ENCODE assay signal across 12 cellular contexts in genomic region chr11:123438191-123438627, GRCh38. TPM values are rescaled to one million over a fixed set of nuclear protein-coding genes. Genes with fewer than 3 reads are reported as not detected.
A peak's percentile ranks its signal among the peaks of the same experiment; 100 is the strongest.
DNase-seq lines count a peak whose midpoint lies in the region; ATAC-seq lines count a peak whose summit lies in the region.
"Had no signal": no experiment of that assay in that cellular context is flagged by ENCODE, and none has a peak within 500 bp of the region (broad histone marks: within the 10 kb centered on the region; RNA-seq: fewer than 3 reads in every experiment).

No MANE protein-coding gene starts in this region.

- H3K9me3 ChIP-seq in T-helper 17 cell (ENCODE audit: control insufficient read depth, low read length, poor library complexity, severe bottlenecking) = no peaks in the 10 kb centered on the region

- DNase-seq in activated naive CD4-positive, alpha-beta T cell treated with anti-CD3 and anti-CD28 coated beads, Interleukin-2, amount 50 U/mL, for 72 hours (ENCODE audit: low spot score in 2 of 2) = no peak
- no peak for DNase-seq in activated naive CD4-positive, alpha-beta T cell (lab: John Stamatoyannopoulos, UW)
- no peak for DNase-seq in T-helper 17 cell
- no peak for DNase-seq in stimulated activated naive CD8-positive, alpha-beta T cell treated with anti-CD3 and anti-CD28 coated beads, Interleukin-15, amount 100 ng/mL, for 72 hours
- DNase-seq in NCI-H2227 treated with DMSO at 0.1 percent for 48 hours (lab: John Stamatoyannopoulos, UW) = no peak
- no peak for DNase-seq in SW480 (ENCODE audit: low spot score)
- DNase-seq: aorta, DND-41, dorsolateral prefrontal cortex, NCI-H2107 had no signal

- peak; percentile 23 to 78 for ATAC-seq in activated naive CD4-positive, alpha-beta T cell treated with anti-CD3 and anti-CD28 coated beads, Interleukin-2, amount 50 U/mL, for 72 hours
- ATAC-seq in T-helper 17 cell = no peak
- ATAC-seq in esophagus mucosa = peak; percentile 28
- no peak for ATAC-seq in stimulated activated naive CD8-positive, alpha-beta T cell treated with anti-CD3 and anti-CD28 coated beads, Interleukin-15, amount 100 ng/mL, for 72 hours
- ATAC-seq in GM19455 (IDR thresholded peaks at IDR 0.05; ENCODE audit: unreplicated experiment) = no peak

- peak overlapping the region in 1 of 2 donors; percentile 80 for H3K27ac Mint-ChIP-seq in activated naive CD4-positive, alpha-beta T cell treated with anti-CD3 and anti-CD28 coated beads, Interleukin-2, amount 50 U/mL, for 72 hours
- H3K27ac Mint-ChIP-seq in T-helper 17 cell = peak overlapping the region; percentile 17
- no peak overlapping the region for H3K27ac Mint-ChIP-seq in stimulated activated naive CD8-positive, alpha-beta T cell treated with anti-CD3 and anti-CD28 coated beads, Interleukin-15, amount 100 ng/mL, for 72 hours

- H3K27me3 Mint-ChIP-seq in T-helper 17 cell = no peaks in the 10 kb centered on the region
- no peaks in the 10 kb centered on the region for H3K27me3 Mint-ChIP-seq in stimulated activated naive CD8-positive, alpha-beta T cell treated with anti-CD3 and anti-CD28 coated beads, Interleukin-15, amount 100 ng/mL, for 72 hours

- H3K4me3 Mint-ChIP-seq in T-helper 17 cell = peak overlapping the region; percentile 28
- peak overlapping the region; percentile 0 to 57 for H3K4me3 Mint-ChIP-seq in stimulated activated naive CD8-positive, alpha-beta T cell treated with anti-CD3 and anti-CD28 coated beads, Interleukin-15, amount 100 ng/mL, for 72 hours

- peaks cover 11 to 79% of the 10 kb centered on the region in 2 donors for H3K36me3 Mint-ChIP-seq in activated naive CD4-positive, alpha-beta T cell treated with anti-CD3 and anti-CD28 coated beads, Interleukin-2, amount 50 U/mL, for 72 hours
- H3K36me3 Mint-ChIP-seq in T-helper 17 cell (ENCODE audit: low read depth) = peaks cover 4% of the 10 kb centered on the region

- H3K9me3 Mint-ChIP-seq in activated naive CD4-positive, alpha-beta T cell treated with anti-CD3 and anti-CD28 coated beads, Interleukin-2, amount 50 U/mL, for 72 hours = peaks cover 0 to 3% of the 10 kb centered on the region in 2 donors
- H3K9me3 Mint-ChIP-seq in stimulated activated naive CD8-positive, alpha-beta T cell treated with anti-CD3 and anti-CD28 coated beads, Interleukin-15, amount 100 ng/mL, for 72 hours = peaks cover 0 to 4% of the 10 kb centered on the region in 2 donors

- peaks cover 27% of the 10 kb centered on the region for H3K4me1 Mint-ChIP-seq in T-helper 17 cell
- H3K4me1 Mint-ChIP-seq in stimulated activated naive CD8-positive, alpha-beta T cell treated with anti-CD3 and anti-CD28 coated beads, Interleukin-15, amount 100 ng/mL, for 72 hours = peaks cover 48% of the 10 kb centered on the region

RNA-seq across cellular contexts. Expression of gene GRAMD1B, which starts 8.1 kb away (rescaled TPM):
- total RNA-seq in activated naive CD4-positive, alpha-beta T cell treated with anti-CD3 and anti-CD28 coated beads, Interleukin-2, amount 50 U/mL, for 72 hours = 10 to 100 TPM; 36.7 to 66.2 TPM
- total RNA-seq in T-helper 17 cell = 10 to 100 TPM; 25.1 to 33.1 TPM
- total RNA-seq in esophagus mucosa = 1.4 TPM

Comparison
In these comparisons a context has a peak if more than half of its experiments do, and no peak if none do; other contexts are left out.
1. ATAC-seq: peak in activated naive CD4-positive, alpha-beta T cell treated with anti-CD3 and anti-CD28 coated beads, Interleukin-2, amount 50 U/mL, for 72 hours (2 of 2) and esophagus mucosa (single experiment); none in T-helper 17 cell (single experiment), stimulated activated naive CD8-positive, alpha-beta T cell treated with anti-CD3 and anti-CD28 coated beads, Interleukin-15, amount 100 ng/mL, for 72 hours (single experiment) and GM19455 (single experiment).
2. RNA of gene GRAMD1B, which starts 8.1 kb away (total RNA-seq): 36.7 to 66.2 TPM in activated naive CD4-positive, alpha-beta T cell treated with anti-CD3 and anti-CD28 coated beads, Interleukin-2, amount 50 U/mL, for 72 hours and 25.1 to 33.1 TPM in T-helper 17 cell; 1.4 TPM in esophagus mucosa (single experiment); every median in the first group is over 10 times any median in the second.